In genomic region chr13:45335397-45336024, GRCh38 we compare ENCODE assay signal across 12 cellular contexts. TPM values are rescaled to one million over a fixed set of nuclear protein-coding genes. Genes with fewer than 3 reads are reported as not detected.
DNase-seq lines count a peak whose midpoint lies in the region; ATAC-seq and TF ChIP-seq lines count a peak whose summit lies in the region.
"Had no signal": no experiment of that assay in that cellular context is flagged by ENCODE, and none has a peak within 500 bp of the region (broad histone marks: within the 10 kb centered on the region; RNA-seq: fewer than 3 reads in every experiment).

No MANE protein-coding gene starts in this region.

- H3K9me3 ChIP-seq in breast epithelium (no peaks in the 10 kb centered on the region), SK-N-MC (ENCODE audit: low read depth, low read length) (no peaks in the 10 kb centered on the region)
- H3K9me3 ChIP-seq in effector memory CD4-positive, alpha-beta T cell (ENCODE audit: control insufficient read depth, low read length): no peaks in the 10 kb centered on the region
- H3K9me3 ChIP-seq: colonic mucosa, HAP-1 had no signal

- H3K4me3 ChIP-seq in breast epithelium (no peak overlapping the region), SK-N-MC (no peak overlapping the region), fibroblast of pulmonary artery (replicated peaks; ENCODE audit: low read depth, low read length) (no peak overlapping the region)
- no peak overlapping the region for H3K4me3 ChIP-seq in effector memory CD4-positive, alpha-beta T cell (ENCODE audit: insufficient read depth, low read depth, low read length, poor library complexity, severe bottlenecking)
- H3K4me3 ChIP-seq: colonic mucosa, HAP-1 had no signal

- POLR2A ChIA-PET in MCF 10A (lab: Yijun Ruan, JAX): interaction anchor here (0.8 to 1.7 kb wide), 6 partner anchors 9 to 31 kb away, joined by 3 to 6 read pairs (median 3); no protein-coding TSS in a partner anchor

- peaks cover 73% of the 10 kb centered on the region for H3K36me3 Mint-ChIP-seq in MCF 10A (ENCODE audit: insufficient read depth, unreplicated experiment)

- H3K27me3 ChIP-seq in breast epithelium: no peaks in the 10 kb centered on the region
- no peaks in the 10 kb centered on the region for H3K27me3 ChIP-seq in effector memory CD4-positive, alpha-beta T cell (replicated peaks; ENCODE audit: control insufficient read depth, insufficient read depth, low read length, poor library complexity, severe bottlenecking)
- H3K27me3 ChIP-seq: colonic mucosa had no signal

- H3K9me3 Mint-ChIP-seq in MCF 10A (ENCODE audit: unreplicated experiment): no peaks in the 10 kb centered on the region
- H3K9me3 Mint-ChIP-seq in stimulated activated naive CD8-positive, alpha-beta T cell treated with anti-CD3 and anti-CD28 coated beads, Interleukin-15, amount 100 ng/mL, for 72 hours: no peaks in the 10 kb centered on the region

- ATAC-seq in stimulated activated naive CD8-positive, alpha-beta T cell treated with anti-CD3 and anti-CD28 coated beads, Interleukin-15, amount 100 ng/mL, for 72 hours: no peak
- no peak for ATAC-seq in HG03108 (IDR thresholded peaks at IDR 0.05; ENCODE audit: unreplicated experiment)

- H3K27ac Mint-ChIP-seq in MCF 10A (ENCODE audit: low read depth, unreplicated experiment): peak overlapping the region; percentile 0
- H3K27ac Mint-ChIP-seq in stimulated activated naive CD8-positive, alpha-beta T cell treated with anti-CD3 and anti-CD28 coated beads, Interleukin-15, amount 100 ng/mL, for 72 hours: peak overlapping the region; percentile 54 to 71

- no peaks in the 10 kb centered on the region for H3K27me3 Mint-ChIP-seq in MCF 10A (ENCODE audit: insufficient read depth, unreplicated experiment)
- no peaks in the 10 kb centered on the region for H3K27me3 Mint-ChIP-seq in stimulated activated naive CD8-positive, alpha-beta T cell treated with anti-CD3 and anti-CD28 coated beads, Interleukin-15, amount 100 ng/mL, for 72 hours

- no peaks in the 10 kb centered on the region for H3K36me3 ChIP-seq in breast epithelium
- peaks cover 63% of the 10 kb centered on the region for H3K36me3 ChIP-seq in SK-N-MC (ENCODE audit: insufficient read depth, low read length)
- H3K36me3 ChIP-seq in effector memory CD4-positive, alpha-beta T cell (ENCODE audit: control insufficient read depth, insufficient read depth, low read length): peaks cover 39% of the 10 kb centered on the region

- no peak overlapping the region for H3K4me3 Mint-ChIP-seq in MCF 10A (ENCODE audit: unreplicated experiment)
- H3K4me3 Mint-ChIP-seq in stimulated activated naive CD8-positive, alpha-beta T cell treated with anti-CD3 and anti-CD28 coated beads, Interleukin-15, amount 100 ng/mL, for 72 hours: peak overlapping the region; percentile 27 to 95

- intact Hi-C loops in MCF 10A (cut with micrococcal nuclease): no loop called here
- intact Hi-C loops in breast epithelium (cut with DNase I; ENCODE audit: low total_unique reads): no loop called here

- H3K4me1 ChIP-seq in breast epithelium: peaks cover 0 to 9% of the 10 kb centered on the region in 2 donors
- peaks cover 55% of the 10 kb centered on the region for H3K4me1 ChIP-seq in effector memory CD4-positive, alpha-beta T cell (ENCODE audit: control insufficient read depth, insufficient read depth, low read length, poor library complexity, severe bottlenecking)

- TF ChIP-seq CTCF in MCF 10A (IDR thresholded peaks at IDR 0.05; ENCODE audit: unreplicated experiment) (no peak), breast epithelium (IDR thresholded peaks at IDR 0.05) (no peak), fibroblast of pulmonary artery (IDR thresholded peaks at IDR 0.05; ENCODE audit: low read length, missing control alignments) (no peak), GM20000 (IDR thresholded peaks at IDR 0.05; ENCODE audit: extremely low read depth, missing control alignments) (no peak)

- TF ChIP-seq POLR2A in breast epithelium (IDR thresholded peaks at IDR 0.05): no peak

- DNase-seq in MCF 10A (ENCODE audit: unreplicated experiment): no peak
- DNase-seq in breast epithelium (ENCODE audit: low spot score in 2 of 2): no peak
- no peak for DNase-seq in SK-N-MC (ENCODE audit: low read depth, low spot score)
- DNase-seq in fibroblast of pulmonary artery (ENCODE audit: low read depth): peak; percentile 46
- DNase-seq in stimulated activated naive CD8-positive, alpha-beta T cell treated with anti-CD3 and anti-CD28 coated beads, Interleukin-15, amount 100 ng/mL, for 72 hours: no peak
- DNase-seq in effector memory CD4-positive, alpha-beta T cell: no peak
- no peak for DNase-seq in GM20000 (ENCODE audit: low spot score)
- DNase-seq: colonic mucosa; stimulated activated CD4-positive, alpha-beta T cell treated with anti-CD3 and anti-CD28 coated beads, Interleukin-2, amount 100 ng/mL, for 24 hours; trophoblast cell had no signal

- H3K27ac ChIP-seq in breast epithelium (peak overlapping the region in 1 of 2 donors; percentile 14), SK-N-MC (peak overlapping the region; percentile 79)
- no peak overlapping the region for H3K27ac ChIP-seq in effector memory CD4-positive, alpha-beta T cell (ENCODE audit: insufficient read depth, low read length, poor library complexity, severe bottlenecking)
- H3K27ac ChIP-seq: colonic mucosa had no signal

- H3K9ac ChIP-seq in SK-N-MC (ENCODE audit: insufficient read length): no peak overlapping the region

- CTCF ChIA-PET in MCF 10A (lab: Yijun Ruan, JAX): interaction anchor here (0.8 kb wide), 1 partner anchor 36 kb away, joined by 3 read pairs; no protein-coding TSS in a partner anchor

- BruUV-seq in MCF 10A (replicated peaks; lab: Mats Ljungman, UMichigan): no TSS peak

- H3K4me1 Mint-ChIP-seq in MCF 10A (ENCODE audit: insufficient read depth, unreplicated experiment): peaks cover 68% of the 10 kb centered on the region
- peaks cover 81% of the 10 kb centered on the region for H3K4me1 Mint-ChIP-seq in stimulated activated naive CD8-positive, alpha-beta T cell treated with anti-CD3 and anti-CD28 coated beads, Interleukin-15, amount 100 ng/mL, for 72 hours

RNA-seq across cellular contexts. Expression of gene TPT1, which starts 5.5 kb away (rescaled TPM):
- 4,896 and 5,827 TPM in 2 replicates for total RNA-seq in MCF 10A (2022)
- total RNA-seq in breast epithelium: 1,000 to 10,000 TPM; 3,213 to 3,932 (median 3,461) TPM
